22 cellular contexts compared by ENCODE assay signal in genomic region chr6:13453172-13453552, GRCh38. TPM values are rescaled to one million over a fixed set of nuclear protein-coding genes. Genes with fewer than 3 reads are reported as not detected.
A peak's percentile ranks its signal among the peaks of the same experiment; 100 is the strongest.
DNase-seq lines count a peak whose midpoint lies in the region; ATAC-seq, FAIRE-seq and TF ChIP-seq lines count a peak whose summit lies in the region.
"Had no signal": no experiment of that assay in that cellular context is flagged by ENCODE, and none has a peak within 500 bp of the region (broad histone marks: within the 10 kb centered on the region; RNA-seq: fewer than 3 reads in every experiment).

No MANE protein-coding gene starts in this region.

- no peak overlapping the region for H3K4me3 Mint-ChIP-seq in stimulated activated naive CD8-positive, alpha-beta T cell treated with anti-CD3 and anti-CD28 coated beads, Interleukin-15, Interleukin-2, amounts not matched to agents 100 ng/mL and 50 ng/mL, for 24 hours
- H3K4me3 Mint-ChIP-seq in stimulated activated naive CD8-positive, alpha-beta T cell treated with anti-CD3 and anti-CD28 coated beads, Interleukin-15, amount 100 ng/mL, for 72 hours = no peak overlapping the region
- H3K4me3 Mint-ChIP-seq in astrocyte (ENCODE audit: unreplicated experiment) = no peak overlapping the region
- peak overlapping the region in 3 of 5 donors; percentile 37 to 66 (median 59) for H3K4me3 Mint-ChIP-seq in immature natural killer cell
- H3K4me3 Mint-ChIP-seq in naive thymus-derived CD8-positive, alpha-beta T cell = no peak overlapping the region
- no peak overlapping the region for H3K4me3 Mint-ChIP-seq in activated T-helper 2 cell treated with anti-CD3 and anti-CD28 coated beads, Interferon-gamma antibody, Interleukin-2, Interleukin-4, amounts not matched to agents 10 μg/mL and 5 μg/mL and 100 μg/mL, durations not matched to agents 14 hours and 24 hours and 36 hours (ENCODE audit: low read depth)
- H3K4me3 Mint-ChIP-seq: WTC11 had no signal

- no peak for FAIRE-seq in astrocyte (lab: Jason Lieb, UNC)

- no peak for TF ChIP-seq EP300 in transverse colon (IDR thresholded peaks at IDR 0.05; ENCODE audit: low read depth)

- no peak for TF ChIP-seq POLR2A in transverse colon (IDR thresholded peaks at IDR 0.05)

- H3K36me3 ChIP-seq in astrocyte (ENCODE audit: insufficient read depth, low read length) = no peaks in the 10 kb centered on the region
- H3K36me3 ChIP-seq in transverse colon = no peaks in the 10 kb centered on the region
- H3K36me3 ChIP-seq: HAP-1 had no signal

- no peaks in the 10 kb centered on the region for H3K27me3 Mint-ChIP-seq in stimulated activated naive CD8-positive, alpha-beta T cell treated with anti-CD3 and anti-CD28 coated beads, Interleukin-15, Interleukin-2, amounts not matched to agents 100 ng/mL and 50 ng/mL, for 24 hours
- no peaks in the 10 kb centered on the region for H3K27me3 Mint-ChIP-seq in stimulated activated naive CD8-positive, alpha-beta T cell treated with anti-CD3 and anti-CD28 coated beads, Interleukin-15, amount 100 ng/mL, for 72 hours
- H3K27me3 Mint-ChIP-seq in astrocyte (ENCODE audit: low read depth, unreplicated experiment) (no peaks in the 10 kb centered on the region), immature natural killer cell (ENCODE audit: low read depth in 3 of 3) (peaks cover 2 to 19% (median 7%) of the 10 kb centered on the region in 3 donors)
- no peaks in the 10 kb centered on the region for H3K27me3 Mint-ChIP-seq in naive thymus-derived CD8-positive, alpha-beta T cell
- H3K27me3 Mint-ChIP-seq in activated T-helper 2 cell treated with anti-CD3 and anti-CD28 coated beads, Interferon-gamma antibody, Interleukin-2, Interleukin-4, amounts not matched to agents 10 μg/mL and 5 μg/mL and 100 μg/mL, durations not matched to agents 14 hours and 24 hours and 36 hours (ENCODE audit: low read depth) = no peaks in the 10 kb centered on the region
- H3K27me3 Mint-ChIP-seq: activated naive CD8-positive, alpha-beta T cell treated with anti-CD3 and anti-CD28 coated beads, Interleukin-2, amount 10 ng/mL, durations not matched to agents 7 days and 5 days; naive thymus-derived CD4-positive, alpha-beta T cell had no signal

- no peak overlapping the region for H3K4me3 ChIP-seq in astrocyte (ENCODE audit: insufficient read depth, low read depth, low read length)
- H3K4me3 ChIP-seq in transverse colon = no peak overlapping the region
- H3K4me3 ChIP-seq: HAP-1 had no signal

- H3K27ac Mint-ChIP-seq in stimulated activated naive CD8-positive, alpha-beta T cell treated with anti-CD3 and anti-CD28 coated beads, Interleukin-15, Interleukin-2, amounts not matched to agents 100 ng/mL and 50 ng/mL, for 24 hours = peak overlapping the region; percentile 26
- H3K27ac Mint-ChIP-seq in stimulated activated naive CD8-positive, alpha-beta T cell treated with anti-CD3 and anti-CD28 coated beads, Interleukin-15, amount 100 ng/mL, for 72 hours = no peak overlapping the region
- H3K27ac Mint-ChIP-seq in astrocyte (ENCODE audit: unreplicated experiment) (peak overlapping the region; percentile 67), immature natural killer cell (peak overlapping the region; percentile 97 to 100 (median 98))
- no peak overlapping the region for H3K27ac Mint-ChIP-seq in naive thymus-derived CD8-positive, alpha-beta T cell
- no peak overlapping the region for H3K27ac Mint-ChIP-seq in activated T-helper 2 cell treated with anti-CD3 and anti-CD28 coated beads, Interferon-gamma antibody, Interleukin-2, Interleukin-4, amounts not matched to agents 10 μg/mL and 5 μg/mL and 100 μg/mL, durations not matched to agents 14 hours and 24 hours and 36 hours

- H3K4me2 ChIP-seq in astrocyte (ENCODE audit: low read length) = peak overlapping the region; percentile 49

- peaks cover 48% of the 10 kb centered on the region for H3K36me3 Mint-ChIP-seq in stimulated activated naive CD8-positive, alpha-beta T cell treated with anti-CD3 and anti-CD28 coated beads, Interleukin-15, Interleukin-2, amounts not matched to agents 100 ng/mL and 50 ng/mL, for 24 hours (ENCODE audit: low read depth)
- H3K36me3 Mint-ChIP-seq in astrocyte (ENCODE audit: low read depth, unreplicated experiment) = peaks cover 25% of the 10 kb centered on the region
- peaks cover 14 to 29% (median 20%) of the 10 kb centered on the region in 3 donors for H3K36me3 Mint-ChIP-seq in immature natural killer cell
- H3K36me3 Mint-ChIP-seq in naive thymus-derived CD8-positive, alpha-beta T cell = no peaks in the 10 kb centered on the region
- peaks cover 15% of the 10 kb centered on the region for H3K36me3 Mint-ChIP-seq in activated T-helper 2 cell treated with anti-CD3 and anti-CD28 coated beads, Interferon-gamma antibody, Interleukin-2, Interleukin-4, amounts not matched to agents 10 μg/mL and 5 μg/mL and 100 μg/mL, durations not matched to agents 14 hours and 24 hours and 36 hours (ENCODE audit: low read depth)

- no peak for ATAC-seq in stimulated activated naive CD8-positive, alpha-beta T cell treated with anti-CD3 and anti-CD28 coated beads, Interleukin-15, amount 100 ng/mL, for 72 hours
- ATAC-seq in naive thymus-derived CD8-positive, alpha-beta T cell = no peak
- ATAC-seq: naive thymus-derived CD4-positive, alpha-beta T cell had no signal

- H3K27me3 ChIP-seq in astrocyte (ENCODE audit: insufficient read depth, low read length) (no peaks in the 10 kb centered on the region), transverse colon (no peaks in the 10 kb centered on the region)

- H3K4me1 ChIP-seq in astrocyte (ENCODE audit: insufficient read depth, low read length) = peaks cover 39% of the 10 kb centered on the region
- H3K4me1 ChIP-seq in transverse colon = peaks cover 16 to 55% (median 26%) of the 10 kb centered on the region in 4 donors
- H3K4me1 ChIP-seq: HAP-1 had no signal

- in situ Hi-C loops in transverse colon (cut with MboI; ENCODE audit: low pct_ligation_motif_present in 1 of 4, low pct_unique_long_range_greater_than_20kb in 1 of 4, low sequenced_read_pairs in 3 of 4) = no loop called here

- POLR2A ChIA-PET in naive thymus-derived CD8-positive, alpha-beta T cell (lab: Charles Lee) = interaction anchor here (1.0 kb wide), 1 partner anchor 9 kb away, joined by 3 read pairs; no protein-coding TSS in a partner anchor

- 92 to 96% methylated on average over 4 of the region's 4 CpGs for WGBS in transverse colon (ENCODE audit: low coverage in 1 of 2), 2 donors

- no peak for TF ChIP-seq CTCF in astrocyte (IDR thresholded peaks at IDR 0.05; ENCODE audit: insufficient read depth, low read depth, low read length)
- no peak for TF ChIP-seq CTCF in transverse colon (IDR thresholded peaks at IDR 0.05)

- no peak for DNase-seq in stimulated activated naive CD8-positive, alpha-beta T cell treated with anti-CD3 and anti-CD28 coated beads, Interleukin-15, amount 100 ng/mL, for 72 hours
- DNase-seq in astrocyte (ENCODE audit: low read depth) = no peak
- no peak for DNase-seq in immature natural killer cell
- DNase-seq in transverse colon = no peak
- DNase-seq in NCI-H1694 (lab: John Stamatoyannopoulos, UW) = no peak
- no peak for DNase-seq in naive thymus-derived CD8-positive, alpha-beta T cell
- no peak for DNase-seq in activated T-helper 2 cell treated with anti-CD3 and anti-CD28 coated beads, Interferon-gamma antibody, Interleukin-2, Interleukin-4, amounts not matched to agents 10 μg/mL and 5 μg/mL and 100 μg/mL, durations not matched to agents 14 hours and 24 hours and 36 hours (ENCODE audit: low spot score)
- DNase-seq: activated naive CD8-positive, alpha-beta T cell treated with anti-CD3 and anti-CD28 coated beads, Interleukin-2, amount 10 ng/mL, durations not matched to agents 7 days and 5 days; DMS 273 treated with DMSO at 0.1 percent for 48 hours; effector CD8-positive, alpha-beta T cell; KG1; left cardiac atrium; mesendoderm; T-helper 9 cell had no signal

- no peaks in the 10 kb centered on the region for H3K79me2 ChIP-seq in astrocyte (ENCODE audit: insufficient read depth, low read length)

- no peak overlapping the region for H3K9ac ChIP-seq in astrocyte (ENCODE audit: low read length)
- H3K9ac ChIP-seq: parathyroid adenoma had no signal

- intact Hi-C loops in transverse colon (cut with DNase I; ENCODE audit: low total_unique reads) = no loop called here
- intact Hi-C loops in activated T-helper 2 cell treated with anti-CD3 and anti-CD28 coated beads, Interferon-gamma antibody, Interleukin-2, Interleukin-4, amounts not matched to agents 10 μg/mL and 5 μg/mL and 100 μg/mL, durations not matched to agents 14 hours and 24 hours and 36 hours (cut with micrococcal nuclease) = no loop called here

- H2AFZ ChIP-seq in astrocyte (ENCODE audit: low read depth, low read length) = no peak overlapping the region
- H2AFZ ChIP-seq: parathyroid adenoma had no signal

- H3K9me3 ChIP-seq in astrocyte (ENCODE audit: insufficient read depth, low read depth, low read length) = no peaks in the 10 kb centered on the region
- H3K9me3 ChIP-seq in transverse colon = no peaks in the 10 kb centered on the region
- H3K9me3 ChIP-seq: HAP-1 had no signal

- peaks cover 68% of the 10 kb centered on the region for H3K4me1 Mint-ChIP-seq in stimulated activated naive CD8-positive, alpha-beta T cell treated with anti-CD3 and anti-CD28 coated beads, Interleukin-15, Interleukin-2, amounts not matched to agents 100 ng/mL and 50 ng/mL, for 24 hours (ENCODE audit: low read depth)
- H3K4me1 Mint-ChIP-seq in stimulated activated naive CD8-positive, alpha-beta T cell treated with anti-CD3 and anti-CD28 coated beads, Interleukin-15, amount 100 ng/mL, for 72 hours = peaks cover 60% of the 10 kb centered on the region
- H3K4me1 Mint-ChIP-seq in astrocyte (ENCODE audit: low read depth, unreplicated experiment) (peaks cover 27% of the 10 kb centered on the region), immature natural killer cell (peaks cover 95 to 100% of the 10 kb centered on the region in 2 donors)
- peaks cover 15 to 60% (median 32%) of the 10 kb centered on the region in 4 donors for H3K4me1 Mint-ChIP-seq in naive thymus-derived CD8-positive, alpha-beta T cell
- peaks cover 46% of the 10 kb centered on the region for H3K4me1 Mint-ChIP-seq in activated T-helper 2 cell treated with anti-CD3 and anti-CD28 coated beads, Interferon-gamma antibody, Interleukin-2, Interleukin-4, amounts not matched to agents 10 μg/mL and 5 μg/mL and 100 μg/mL, durations not matched to agents 14 hours and 24 hours and 36 hours (ENCODE audit: low read depth)

- peak overlapping the region; percentile 1 for H3K27ac ChIP-seq in astrocyte (ENCODE audit: low read depth, low read length)
- peak overlapping the region; percentile 54 to 66 (median 64) for H3K27ac ChIP-seq in transverse colon
- H3K27ac ChIP-seq: C4-2B, parathyroid adenoma had no signal

- peaks cover 5% of the 10 kb centered on the region for H4K20me1 ChIP-seq in astrocyte (ENCODE audit: insufficient read depth, low read length)

- peaks cover 4% of the 10 kb centered on the region for H3K9me3 Mint-ChIP-seq in stimulated activated naive CD8-positive, alpha-beta T cell treated with anti-CD3 and anti-CD28 coated beads, Interleukin-15, Interleukin-2, amounts not matched to agents 100 ng/mL and 50 ng/mL, for 24 hours
- no peaks in the 10 kb centered on the region for H3K9me3 Mint-ChIP-seq in stimulated activated naive CD8-positive, alpha-beta T cell treated with anti-CD3 and anti-CD28 coated beads, Interleukin-15, amount 100 ng/mL, for 72 hours
- H3K9me3 Mint-ChIP-seq in astrocyte (ENCODE audit: unreplicated experiment) = no peaks in the 10 kb centered on the region
- H3K9me3 Mint-ChIP-seq in immature natural killer cell = no peaks in the 10 kb centered on the region
- no peaks in the 10 kb centered on the region for H3K9me3 Mint-ChIP-seq in naive thymus-derived CD8-positive, alpha-beta T cell
- peaks cover 4% of the 10 kb centered on the region for H3K9me3 Mint-ChIP-seq in activated T-helper 2 cell treated with anti-CD3 and anti-CD28 coated beads, Interferon-gamma antibody, Interleukin-2, Interleukin-4, amounts not matched to agents 10 μg/mL and 5 μg/mL and 100 μg/mL, durations not matched to agents 14 hours and 24 hours and 36 hours
- H3K9me3 Mint-ChIP-seq: activated T-cell treated with anti-CD3 and anti-CD28 coated beads, Interleukin-2, amount 50 U/mL, for 72 hours had no signal

RNA-seq across cellular contexts. Expression of gene GFOD1, which starts 34.2 kb away (rescaled TPM):
- total RNA-seq in astrocyte = 9.6 and 10.8 TPM in 2 replicates
- polyA plus RNA-seq in immature natural killer cell = 10 to 100 TPM; 22.5 to 68.8 (median 49.3) TPM
- total RNA-seq in transverse colon = 10 to 100 TPM in 3 of 4 donors, 1 to 10 TPM in 1; 8.4 to 36.7 (median 19.9) TPM
- 1 to 10 TPM; 1.7 to 2.0 TPM for total RNA-seq in naive thymus-derived CD8-positive, alpha-beta T cell
- polyA plus RNA-seq in naive thymus-derived CD8-positive, alpha-beta T cell = 1 to 10 TPM in 1 of 3 donors, under 1 TPM in 2; 0.08 to 1.2 (median 0.88) TPM
- total RNA-seq in activated T-helper 2 cell treated with anti-CD3 and anti-CD28 coated beads, Interferon-gamma antibody, Interleukin-2, Interleukin-4, amounts not matched to agents 10 μg/mL and 5 μg/mL and 100 μg/mL, durations not matched to agents 14 hours and 24 hours and 36 hours = 4.6 and 4.8 TPM in 2 replicates
- total RNA-seq: G401 had no signal

Comparison
In these comparisons a context has a peak if more than half of its experiments do, and no peak if none do; other contexts are left out.
1. H3K27ac Mint-ChIP-seq: peak in stimulated activated naive CD8-positive, alpha-beta T cell treated with anti-CD3 and anti-CD28 coated beads, Interleukin-15, Interleukin-2, amounts not matched to agents 100 ng/mL and 50 ng/mL, for 24 hours (single experiment), astrocyte (single experiment) and immature natural killer cell (6 of 6); none in stimulated activated naive CD8-positive, alpha-beta T cell treated with anti-CD3 and anti-CD28 coated beads, Interleukin-15, amount 100 ng/mL, for 72 hours (0 of 2), naive thymus-derived CD8-positive, alpha-beta T cell (0 of 10) and activated T-helper 2 cell treated with anti-CD3 and anti-CD28 coated beads, Interferon-gamma antibody, Interleukin-2, Interleukin-4, amounts not matched to agents 10 μg/mL and 5 μg/mL and 100 μg/mL, durations not matched to agents 14 hours and 24 hours and 36 hours (single experiment).
2. H3K4me3 Mint-ChIP-seq: peak in immature natural killer cell (3 of 5); none in stimulated activated naive CD8-positive, alpha-beta T cell treated with anti-CD3 and anti-CD28 coated beads, Interleukin-15, Interleukin-2, amounts not matched to agents 100 ng/mL and 50 ng/mL, for 24 hours (single experiment), stimulated activated naive CD8-positive, alpha-beta T cell treated with anti-CD3 and anti-CD28 coated beads, Interleukin-15, amount 100 ng/mL, for 72 hours (0 of 2), astrocyte (single experiment), naive thymus-derived CD8-positive, alpha-beta T cell (0 of 10) and activated T-helper 2 cell treated with anti-CD3 and anti-CD28 coated beads, Interferon-gamma antibody, Interleukin-2, Interleukin-4, amounts not matched to agents 10 μg/mL and 5 μg/mL and 100 μg/mL, durations not matched to agents 14 hours and 24 hours and 36 hours (single experiment).